In the genomic region with DNA sequence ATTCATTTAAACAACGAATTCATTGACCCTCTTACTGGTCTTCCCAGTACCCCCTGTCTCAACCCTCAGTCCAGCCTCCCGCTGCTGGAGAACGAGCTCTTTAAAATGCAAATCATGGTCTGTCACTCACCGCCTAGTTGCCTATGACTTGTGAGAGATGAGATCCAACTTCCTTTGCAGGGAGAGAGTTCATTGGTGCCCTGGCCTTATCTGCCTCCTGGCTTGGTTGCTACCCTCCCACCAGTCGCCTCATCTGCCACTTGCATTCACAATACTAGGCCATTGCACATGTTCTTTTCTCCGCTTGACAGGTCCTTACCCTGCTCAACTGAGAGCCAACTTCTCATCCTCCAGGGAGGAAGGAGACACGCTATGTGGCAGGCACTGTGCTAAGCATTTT, we compare ENCODE assay signal across 13 cellular contexts.
"Had no signal": no experiment of that assay in that cellular context is flagged by ENCODE, and none has a peak within 500 bp of the region (broad histone marks: within the 10 kb centered on the region; RNA-seq: fewer than 3 reads in every experiment).

No MANE protein-coding gene starts in this region.

- ATAC-seq: activated CD4-positive, CD25-positive, alpha-beta regulatory T cell treated with anti-CD3 and anti-CD28 coated beads, Interleukin-2, amount 50 U/mL, for 24 hours; right cardiac atrium had no signal

- H3K4me1 ChIP-seq: ascending aorta, tibial nerve, vagina had no signal

- H3K79me2 ChIP-seq: hepatocyte had no signal

- H3K27ac ChIP-seq: ascending aorta, hepatocyte, tibial nerve, vagina had no signal

- H3K4me2 ChIP-seq: hepatocyte had no signal

- H3K4me3 Mint-ChIP-seq: activated T-helper 1 cell treated with anti-CD3 and anti-CD28 coated beads, Interleukin-12 subunit alpha, Interleukin-12 subunit beta, Interleukin-2, Interleukin-4 antibody, amounts not matched to agents 30 ng/mL and 10 ng/mL and 1 ng/mL, durations not matched to agents 14 hours and 24 hours and 36 hours had no signal

- H3K4me3 ChIP-seq: ascending aorta, hepatocyte, tibial nerve, vagina had no signal

- H2AFZ ChIP-seq: hepatocyte had no signal

- H3K27ac Mint-ChIP-seq: activated T-helper 1 cell treated with anti-CD3 and anti-CD28 coated beads, Interleukin-12 subunit alpha, Interleukin-12 subunit beta, Interleukin-2, Interleukin-4 antibody, amounts not matched to agents 30 ng/mL and 10 ng/mL and 1 ng/mL, durations not matched to agents 14 hours and 24 hours and 36 hours had no signal

- H3K36me3 ChIP-seq: ascending aorta, tibial nerve, vagina had no signal

- DNase-seq: activated CD8-positive, alpha-beta memory T cell treated with anti-CD3 and anti-CD28 coated beads, Interleukin-2, amount 50 U/mL, for 48 hours; activated naive CD4-positive, alpha-beta T cell; kidney glomerular epithelial cell; nucleus accumbens; right cardiac atrium; small intestine; T-helper 2 cell had no signal

- H3K27me3 ChIP-seq: ascending aorta, hepatocyte, vagina had no signal

- H3K9me3 ChIP-seq: ascending aorta, tibial nerve, vagina had no signal

- H3K9me3 Mint-ChIP-seq: activated T-helper 1 cell treated with anti-CD3 and anti-CD28 coated beads, Interleukin-12 subunit alpha, Interleukin-12 subunit beta, Interleukin-2, Interleukin-4 antibody, amounts not matched to agents 30 ng/mL and 10 ng/mL and 1 ng/mL, durations not matched to agents 14 hours and 24 hours and 36 hours had no signal
